In genomic region chr3:18494251-18494650, GRCh38 we compare ENCODE assay signal across 36 cellular contexts.
"Had no signal": no experiment of that assay in that cellular context is flagged by ENCODE, and none has a peak within 500 bp of the region (broad histone marks: within the 10 kb centered on the region; RNA-seq: fewer than 3 reads in every experiment).

No MANE protein-coding gene starts in this region.

- H3K36me3 Mint-ChIP-seq: brain had no signal

- H3K27me3 Mint-ChIP-seq: activated naive CD4-positive, alpha-beta T cell treated with anti-CD3 and anti-CD28 coated beads, Interleukin-2, amount 10 ng/mL, durations not matched to agents 7 days and 5 days; activated naive CD4-positive, alpha-beta T cell treated with anti-CD3 and anti-CD28 coated beads, Interleukin-2, amount 50 U/mL, for 24 hours; activated naive CD8-positive, alpha-beta T cell; activated naive CD8-positive, alpha-beta T cell treated with anti-CD3 and anti-CD28 coated beads for 36 hours; activated naive CD8-positive, alpha-beta T cell treated with anti-CD3 and anti-CD28 coated beads, Interleukin-2, amount 10 ng/mL, durations not matched to agents 7 days and 5 days; activated naive CD8-positive, alpha-beta T cell treated with anti-CD3 and anti-CD28 coated beads, Interleukin-2, amount 50 U/mL, for 24 hours; activated T-helper 17 cell treated with anti-CD3 and anti-CD28 coated beads, Interleukin-2, amount 50 U/mL, for 72 hours; brain; central memory CD8-positive, alpha-beta T cell had no signal

- DNase-seq: activated effector memory CD4-positive, alpha-beta T cell treated with anti-CD3 and anti-CD28 coated beads, Interleukin-2, amount 50 U/mL, for 16 hours; activated effector memory CD4-positive, alpha-beta T cell treated with Interleukin-2 at 50 U/mL for 16 hours; activated gamma-delta T cell; activated gamma-delta T cell treated with Interleukin-2 at 50 U/mL for 16 hours; activated naive CD4-positive, alpha-beta T cell; activated naive CD4-positive, alpha-beta T cell treated with anti-CD3 and anti-CD28 coated beads for 36 hours; activated naive CD4-positive, alpha-beta T cell treated with anti-CD3 and anti-CD28 coated beads, Interleukin-2, amount 10 ng/mL, durations not matched to agents 7 days and 5 days; activated naive CD4-positive, alpha-beta T cell treated with anti-CD3 and anti-CD28 coated beads, Interleukin-2, amount 50 U/mL, for 16 hours; activated naive CD4-positive, alpha-beta T cell treated with Interleukin-2 at 50 U/mL for 16 hours; activated naive CD8-positive, alpha-beta T cell treated with anti-CD3 and anti-CD28 coated beads for 36 hours; activated naive CD8-positive, alpha-beta T cell treated with anti-CD3 and anti-CD28 coated beads, Interleukin-2, amount 10 ng/mL, durations not matched to agents 7 days and 5 days; activated naive CD8-positive, alpha-beta T cell treated with anti-CD3 and anti-CD28 coated beads, Interleukin-2, amount 50 U/mL, for 24 hours; activated T-cell treated with anti-CD3 and anti-CD28 coated beads, Interleukin-2, amount 50 U/mL, for 4 hours; activated T-cell treated with anti-CD3 and anti-CD28 coated beads, Interleukin-2, amount 50 U/mL, for 48 hours; activated T-cell treated with anti-CD3 and anti-CD28 coated beads, Interleukin-2, amount 50 U/mL, for 72 hours; adrenal gland; amniotic stem cell; amygdala; anterior cingulate cortex; aorta; body of pancreas; brain microvascular endothelial cell; caudate nucleus; central memory CD4-positive, alpha-beta T cell; cerebellar nuclear complex had no signal

- H3K27ac ChIP-seq: adrenal gland, ascending aorta, body of pancreas, brain microvascular endothelial cell, breast epithelium, cardiac muscle cell had no signal

- H3K9me3 ChIP-seq: adrenal gland, ascending aorta, body of pancreas, breast epithelium had no signal

- H3K4me3 ChIP-seq: adrenal gland, ascending aorta, body of pancreas, breast epithelium, cardiac muscle cell had no signal

- ATAC-seq: activated naive CD4-positive, alpha-beta T cell treated with anti-CD3 and anti-CD28 coated beads, Interleukin-2, amount 50 U/mL, for 72 hours; activated naive CD8-positive, alpha-beta T cell treated with anti-CD3 and anti-CD28 coated beads, Interleukin-2, amount 50 U/mL, for 24 hours; activated T-cell treated with anti-CD3 and anti-CD28 coated beads, Interleukin-2, amount 50 U/mL, for 4 hours; activated T-cell treated with anti-CD3 and anti-CD28 coated beads, Interleukin-2, amount 50 U/mL, for 72 hours; activated T-helper 17 cell treated with anti-CD3 and anti-CD28 coated beads, Interleukin-2, amount 50 U/mL, for 72 hours; body of pancreas had no signal

- H3K4me3 Mint-ChIP-seq: activated naive CD4-positive, alpha-beta T cell treated with anti-CD3 and anti-CD28 coated beads for 36 hours; activated naive CD4-positive, alpha-beta T cell treated with anti-CD3 and anti-CD28 coated beads, Interleukin-2, amount 10 ng/mL, durations not matched to agents 7 days and 5 days; activated naive CD4-positive, alpha-beta T cell treated with anti-CD3 and anti-CD28 coated beads, Interleukin-2, amount 50 U/mL, for 24 hours; activated naive CD8-positive, alpha-beta T cell; activated naive CD8-positive, alpha-beta T cell treated with anti-CD3 and anti-CD28 coated beads for 36 hours; activated naive CD8-positive, alpha-beta T cell treated with anti-CD3 and anti-CD28 coated beads, Interleukin-2, amount 10 ng/mL, durations not matched to agents 7 days and 5 days; activated naive CD8-positive, alpha-beta T cell treated with anti-CD3 and anti-CD28 coated beads, Interleukin-2, amount 50 U/mL, for 24 hours; activated T-cell treated with anti-CD3 and anti-CD28 coated beads, Interleukin-2, amount 50 U/mL, for 4 hours; activated T-cell treated with anti-CD3 and anti-CD28 coated beads, Interleukin-2, amount 50 U/mL, for 72 hours; activated T-helper 1 cell treated with anti-CD3 and anti-CD28 coated beads, Interleukin-12 subunit alpha, Interleukin-12 subunit beta, Interleukin-2, Interleukin-4 antibody, amounts not matched to agents 30 ng/mL and 10 ng/mL and 1 ng/mL, durations not matched to agents 14 hours and 24 hours and 36 hours; activated T-helper 17 cell treated with anti-CD3 and anti-CD28 coated beads, Interleukin-2, amount 50 U/mL, for 72 hours; brain; central memory CD8-positive, alpha-beta T cell had no signal

- H3K27me3 ChIP-seq: adrenal gland, ascending aorta, body of pancreas, brain microvascular endothelial cell, breast epithelium, cardiac muscle cell had no signal

- H3K9me3 Mint-ChIP-seq: activated naive CD4-positive, alpha-beta T cell treated with anti-CD3 and anti-CD28 coated beads for 36 hours; activated T-cell treated with anti-CD3 and anti-CD28 coated beads, Interleukin-2, amount 50 U/mL, for 4 hours; activated T-helper 17 cell treated with anti-CD3 and anti-CD28 coated beads, Interleukin-2, amount 50 U/mL, for 72 hours; brain; central memory CD8-positive, alpha-beta T cell had no signal

- H3K27ac Mint-ChIP-seq: activated naive CD4-positive, alpha-beta T cell treated with anti-CD3 and anti-CD28 coated beads for 36 hours; activated naive CD4-positive, alpha-beta T cell treated with anti-CD3 and anti-CD28 coated beads, Interleukin-2, amount 10 ng/mL, durations not matched to agents 7 days and 5 days; activated naive CD4-positive, alpha-beta T cell treated with anti-CD3 and anti-CD28 coated beads, Interleukin-2, amount 50 U/mL, for 24 hours; activated naive CD4-positive, alpha-beta T cell treated with anti-CD3 and anti-CD28 coated beads, Interleukin-2, amount 50 U/mL, for 72 hours; activated naive CD8-positive, alpha-beta T cell; activated naive CD8-positive, alpha-beta T cell treated with anti-CD3 and anti-CD28 coated beads for 36 hours; activated naive CD8-positive, alpha-beta T cell treated with anti-CD3 and anti-CD28 coated beads, Interleukin-2, amount 10 ng/mL, durations not matched to agents 7 days and 5 days; activated naive CD8-positive, alpha-beta T cell treated with anti-CD3 and anti-CD28 coated beads, Interleukin-2, amount 50 U/mL, for 24 hours; activated T-cell treated with anti-CD3 and anti-CD28 coated beads, Interleukin-2, amount 50 U/mL, for 72 hours; activated T-helper 1 cell treated with anti-CD3 and anti-CD28 coated beads, Interleukin-12 subunit alpha, Interleukin-12 subunit beta, Interleukin-2, Interleukin-4 antibody, amounts not matched to agents 30 ng/mL and 10 ng/mL and 1 ng/mL, durations not matched to agents 14 hours and 24 hours and 36 hours; activated T-helper 17 cell treated with anti-CD3 and anti-CD28 coated beads, Interleukin-2, amount 50 U/mL, for 72 hours; activated T-helper 2 cell treated with anti-CD3 and anti-CD28 coated beads, Interferon-gamma antibody, Interleukin-2, Interleukin-4, amounts not matched to agents 10 μg/mL and 5 μg/mL and 100 μg/mL, durations not matched to agents 14 hours and 24 hours and 36 hours; brain had no signal

- H3K36me3 ChIP-seq: adrenal gland, ascending aorta, brain microvascular endothelial cell, breast epithelium, cardiac muscle cell had no signal

- H3K4me1 Mint-ChIP-seq: brain had no signal

- H3K4me1 ChIP-seq: adrenal gland, ascending aorta, body of pancreas, breast epithelium had no signal
